ENCODE assay signal across 1 cellular context in genomic region chr17:79082311-79083190, GRCh38.
TF ChIP-seq lines count a peak whose summit lies in the region.

No MANE protein-coding gene starts in this region.

TF ChIP-seq in HepG2, 621 proteins besides CTCF, POLR2A, EP300 and RAD21 (continued from another document and continues in another):
- TF ChIP-seq, protein P1, sequence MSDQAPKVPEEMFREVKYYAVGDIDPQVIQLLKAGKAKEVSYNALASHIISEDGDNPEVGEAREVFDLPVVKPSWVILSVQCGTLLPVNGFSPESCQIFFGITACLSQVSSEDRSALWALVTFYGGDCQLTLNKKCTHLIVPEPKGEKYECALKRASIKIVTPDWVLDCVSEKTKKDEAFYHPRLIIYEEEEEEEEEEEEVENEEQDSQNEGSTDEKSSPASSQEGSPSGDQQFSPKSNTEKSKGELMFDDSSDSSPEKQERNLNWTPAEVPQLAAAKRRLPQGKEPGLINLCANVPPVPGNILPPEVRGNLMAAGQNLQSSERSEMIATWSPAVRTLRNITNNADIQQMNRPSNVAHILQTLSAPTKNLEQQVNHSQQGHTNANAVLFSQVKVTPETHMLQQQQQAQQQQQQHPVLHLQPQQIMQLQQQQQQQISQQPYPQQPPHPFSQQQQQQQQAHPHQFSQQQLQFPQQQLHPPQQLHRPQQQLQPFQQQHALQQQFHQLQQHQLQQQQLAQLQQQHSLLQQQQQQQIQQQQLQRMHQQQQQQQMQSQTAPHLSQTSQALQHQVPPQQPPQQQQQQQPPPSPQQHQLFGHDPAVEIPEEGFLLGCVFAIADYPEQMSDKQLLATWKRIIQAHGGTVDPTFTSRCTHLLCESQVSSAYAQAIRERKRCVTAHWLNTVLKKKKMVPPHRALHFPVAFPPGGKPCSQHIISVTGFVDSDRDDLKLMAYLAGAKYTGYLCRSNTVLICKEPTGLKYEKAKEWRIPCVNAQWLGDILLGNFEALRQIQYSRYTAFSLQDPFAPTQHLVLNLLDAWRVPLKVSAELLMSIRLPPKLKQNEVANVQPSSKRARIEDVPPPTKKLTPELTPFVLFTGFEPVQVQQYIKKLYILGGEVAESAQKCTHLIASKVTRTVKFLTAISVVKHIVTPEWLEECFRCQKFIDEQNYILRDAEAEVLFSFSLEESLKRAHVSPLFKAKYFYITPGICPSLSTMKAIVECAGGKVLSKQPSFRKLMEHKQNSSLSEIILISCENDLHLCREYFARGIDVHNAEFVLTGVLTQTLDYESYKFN (CRISPR knock-in tag; conservative IDR thresholded peaks at IDR 0.05), result no peak
- TF ChIP-seq NCOA2 (CRISPR knock-in tag; IDR thresholded peaks at IDR 0.05) (no peak), PRDM10 (CRISPR knock-in tag; IDR thresholded peaks at IDR 0.05; ENCODE audit: low read depth) (no peak), AHR (CRISPR knock-in tag; IDR thresholded peaks at IDR 0.05) (0 out of 2 replicates have a peak, but pooled peaks have one; percentile 53), ONECUT2 (CRISPR knock-in tag; IDR thresholded peaks at IDR 0.05) (no peak), TIGD3 (CRISPR knock-in tag; IDR thresholded peaks at IDR 0.05; ENCODE audit: borderline replicate concordance) (no peak), KLF11 (CRISPR knock-in tag; IDR thresholded peaks at IDR 0.05) (no peak), ZNF547 (CRISPR knock-in tag; IDR thresholded peaks at IDR 0.05) (no peak), TSC22D2 (CRISPR knock-in tag; IDR thresholded peaks at IDR 0.05; ENCODE audit: borderline replicate concordance) (peak; percentile 30; the same call in 1 of the 2 replicates), TCF7 (IDR thresholded peaks at IDR 0.05; ENCODE audit: low read depth) (no peak), STAT5B (CRISPR knock-in tag; IDR thresholded peaks at IDR 0.05) (0 out of 2 replicates have a peak, but pooled peaks have one; percentile 58), ZNF891 (CRISPR knock-in tag; IDR thresholded peaks at IDR 0.05) (peak; percentile 74; the same call in 1 of the 2 replicates), THAP8 (CRISPR knock-in tag; IDR thresholded peaks at IDR 0.05; ENCODE audit: borderline replicate concordance) (no peak), ZC3H4 (CRISPR knock-in tag; IDR thresholded peaks at IDR 0.05; ENCODE audit: borderline replicate concordance) (0 out of 2 replicates have a peak, but pooled peaks have one; percentile 42), HNF4G (IDR thresholded peaks at IDR 0.05; ENCODE audit: borderline replicate concordance, low read depth, low read length) (no peak), HNF4G (CRISPR knock-in tag; IDR thresholded peaks at IDR 0.05; ENCODE audit: borderline replicate concordance, low read depth) (no peak), RBM39 (IDR thresholded peaks at IDR 0.05; ENCODE audit: low read depth, low read length, poor library complexity, severe bottlenecking) (peak; percentile 14), ZNF292 (CRISPR knock-in tag; IDR thresholded peaks at IDR 0.05; ENCODE audit: borderline replicate concordance, low read depth) (no peak), SMAD3 (CRISPR knock-in tag; IDR thresholded peaks at IDR 0.05) (0 out of 2 replicates have a peak, but pooled peaks have one; percentile 44), ZSCAN12 (CRISPR knock-in tag; IDR thresholded peaks at IDR 0.05) (no peak), AGO2 (optimal IDR thresholded peaks at IDR 0.05; ENCODE audit: low read depth, low read length) (peak; percentile 53), IKZF1 (IDR thresholded peaks at IDR 0.05) (no peak), CCDC6 (CRISPR knock-in tag; IDR thresholded peaks at IDR 0.05) (peak; percentile 46; the same call in 1 of the 2 replicates), ZNF501 (CRISPR knock-in tag; IDR thresholded peaks at IDR 0.05) (peak; percentile 36; the same call in 1 of the 2 replicates), ZC3H13 (CRISPR knock-in tag; IDR thresholded peaks at IDR 0.05) (0 out of 2 replicates have a peak, but pooled peaks have one; percentile 35), ZNF33A (CRISPR knock-in tag; IDR thresholded peaks at IDR 0.05; ENCODE audit: borderline replicate concordance) (no peak), RNF2 (conservative IDR thresholded peaks at IDR 0.05; ENCODE audit: low read depth) (no peak), SMC3 (IDR thresholded peaks at IDR 0.05; ENCODE audit: low read length) (peak; percentile 57; the same call in 1 of the 2 replicates), ZNF350 (CRISPR knock-in tag; IDR thresholded peaks at IDR 0.05; ENCODE audit: borderline replicate concordance, low read depth) (peak; percentile 22; the same call in 1 of the 2 replicates), SALL1 (CRISPR knock-in tag; IDR thresholded peaks at IDR 0.05) (peak; percentile 36; the same call in 1 of the 2 replicates), DNMT3B (CRISPR knock-in tag; conservative IDR thresholded peaks at IDR 0.05) (no peak), GPBP1L1 (CRISPR knock-in tag; IDR thresholded peaks at IDR 0.05) (no peak), ZNF143 (CRISPR knock-in tag; IDR thresholded peaks at IDR 0.05) (no peak), CREB1 (IDR thresholded peaks at IDR 0.05) (no peak), CREB1 (CRISPR knock-in tag; IDR thresholded peaks at IDR 0.05) (no peak), RFX1 (IDR thresholded peaks at IDR 0.05) (no peak)
- TF ChIP-seq, protein P2, sequence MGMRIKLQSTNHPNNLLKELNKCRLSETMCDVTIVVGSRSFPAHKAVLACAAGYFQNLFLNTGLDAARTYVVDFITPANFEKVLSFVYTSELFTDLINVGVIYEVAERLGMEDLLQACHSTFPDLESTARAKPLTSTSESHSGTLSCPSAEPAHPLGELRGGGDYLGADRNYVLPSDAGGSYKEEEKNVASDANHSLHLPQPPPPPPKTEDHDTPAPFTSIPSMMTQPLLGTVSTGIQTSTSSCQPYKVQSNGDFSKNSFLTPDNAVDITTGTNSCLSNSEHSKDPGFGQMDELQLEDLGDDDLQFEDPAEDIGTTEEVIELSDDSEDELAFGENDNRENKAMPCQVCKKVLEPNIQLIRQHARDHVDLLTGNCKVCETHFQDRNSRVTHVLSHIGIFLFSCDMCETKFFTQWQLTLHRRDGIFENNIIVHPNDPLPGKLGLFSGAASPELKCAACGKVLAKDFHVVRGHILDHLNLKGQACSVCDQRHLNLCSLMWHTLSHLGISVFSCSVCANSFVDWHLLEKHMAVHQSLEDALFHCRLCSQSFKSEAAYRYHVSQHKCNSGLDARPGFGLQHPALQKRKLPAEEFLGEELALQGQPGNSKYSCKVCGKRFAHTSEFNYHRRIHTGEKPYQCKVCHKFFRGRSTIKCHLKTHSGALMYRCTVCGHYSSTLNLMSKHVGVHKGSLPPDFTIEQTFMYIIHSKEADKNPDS (CRISPR knock-in tag; IDR thresholded peaks at IDR 0.05), result no peak
- TF ChIP-seq, protein P3, sequence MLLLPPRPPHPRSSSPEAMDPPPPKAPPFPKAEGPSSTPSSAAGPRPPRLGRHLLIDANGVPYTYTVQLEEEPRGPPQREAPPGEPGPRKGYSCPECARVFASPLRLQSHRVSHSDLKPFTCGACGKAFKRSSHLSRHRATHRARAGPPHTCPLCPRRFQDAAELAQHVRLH (CRISPR knock-in tag; IDR thresholded peaks at IDR 0.05; ENCODE audit: borderline replicate concordance, low read depth), result peak; percentile 49; the same call in 1 of the 2 replicates
- TF ChIP-seq, protein P4, sequence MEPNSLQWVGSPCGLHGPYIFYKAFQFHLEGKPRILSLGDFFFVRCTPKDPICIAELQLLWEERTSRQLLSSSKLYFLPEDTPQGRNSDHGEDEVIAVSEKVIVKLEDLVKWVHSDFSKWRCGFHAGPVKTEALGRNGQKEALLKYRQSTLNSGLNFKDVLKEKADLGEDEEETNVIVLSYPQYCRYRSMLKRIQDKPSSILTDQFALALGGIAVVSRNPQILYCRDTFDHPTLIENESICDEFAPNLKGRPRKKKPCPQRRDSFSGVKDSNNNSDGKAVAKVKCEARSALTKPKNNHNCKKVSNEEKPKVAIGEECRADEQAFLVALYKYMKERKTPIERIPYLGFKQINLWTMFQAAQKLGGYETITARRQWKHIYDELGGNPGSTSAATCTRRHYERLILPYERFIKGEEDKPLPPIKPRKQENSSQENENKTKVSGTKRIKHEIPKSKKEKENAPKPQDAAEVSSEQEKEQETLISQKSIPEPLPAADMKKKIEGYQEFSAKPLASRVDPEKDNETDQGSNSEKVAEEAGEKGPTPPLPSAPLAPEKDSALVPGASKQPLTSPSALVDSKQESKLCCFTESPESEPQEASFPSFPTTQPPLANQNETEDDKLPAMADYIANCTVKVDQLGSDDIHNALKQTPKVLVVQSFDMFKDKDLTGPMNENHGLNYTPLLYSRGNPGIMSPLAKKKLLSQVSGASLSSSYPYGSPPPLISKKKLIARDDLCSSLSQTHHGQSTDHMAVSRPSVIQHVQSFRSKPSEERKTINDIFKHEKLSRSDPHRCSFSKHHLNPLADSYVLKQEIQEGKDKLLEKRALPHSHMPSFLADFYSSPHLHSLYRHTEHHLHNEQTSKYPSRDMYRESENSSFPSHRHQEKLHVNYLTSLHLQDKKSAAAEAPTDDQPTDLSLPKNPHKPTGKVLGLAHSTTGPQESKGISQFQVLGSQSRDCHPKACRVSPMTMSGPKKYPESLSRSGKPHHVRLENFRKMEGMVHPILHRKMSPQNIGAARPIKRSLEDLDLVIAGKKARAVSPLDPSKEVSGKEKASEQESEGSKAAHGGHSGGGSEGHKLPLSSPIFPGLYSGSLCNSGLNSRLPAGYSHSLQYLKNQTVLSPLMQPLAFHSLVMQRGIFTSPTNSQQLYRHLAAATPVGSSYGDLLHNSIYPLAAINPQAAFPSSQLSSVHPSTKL (CRISPR knock-in tag; IDR thresholded peaks at IDR 0.05), result no peak
- TF ChIP-seq, protein P5, sequence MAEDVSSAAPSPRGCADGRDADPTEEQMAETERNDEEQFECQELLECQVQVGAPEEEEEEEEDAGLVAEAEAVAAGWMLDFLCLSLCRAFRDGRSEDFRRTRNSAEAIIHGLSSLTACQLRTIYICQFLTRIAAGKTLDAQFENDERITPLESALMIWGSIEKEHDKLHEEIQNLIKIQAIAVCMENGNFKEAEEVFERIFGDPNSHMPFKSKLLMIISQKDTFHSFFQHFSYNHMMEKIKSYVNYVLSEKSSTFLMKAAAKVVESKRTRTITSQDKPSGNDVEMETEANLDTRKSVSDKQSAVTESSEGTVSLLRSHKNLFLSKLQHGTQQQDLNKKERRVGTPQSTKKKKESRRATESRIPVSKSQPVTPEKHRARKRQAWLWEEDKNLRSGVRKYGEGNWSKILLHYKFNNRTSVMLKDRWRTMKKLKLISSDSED (CRISPR knock-in tag; IDR thresholded peaks at IDR 0.05), result no peak
